In the genomic region with DNA sequence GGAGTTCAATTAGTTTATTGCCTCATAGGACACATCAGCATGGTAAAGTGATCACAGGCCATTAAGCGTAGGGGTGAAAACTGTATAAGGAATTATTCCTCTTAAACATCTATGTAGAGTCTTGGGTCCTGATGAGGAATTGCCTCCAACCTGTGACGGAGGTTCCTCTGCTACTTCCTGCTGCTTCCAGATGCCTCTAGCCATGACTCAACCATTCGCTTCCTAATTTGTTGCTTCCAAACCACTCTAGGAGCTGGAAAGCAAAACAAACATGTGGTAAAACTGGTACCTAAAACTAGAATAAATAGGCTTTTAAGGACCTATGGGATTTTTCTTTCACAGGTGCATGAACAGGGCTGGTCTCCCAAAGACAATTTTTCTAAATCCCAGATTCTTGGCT, we compare ENCODE assay signal across 17 cellular contexts.
DNase-seq lines count a peak whose midpoint lies in the region; ATAC-seq lines count a peak whose summit lies in the region.
"Had no signal": no experiment of that assay in that cellular context is flagged by ENCODE, and none has a peak within 500 bp of the region (broad histone marks: within the 10 kb centered on the region; RNA-seq: fewer than 3 reads in every experiment).

No MANE protein-coding gene starts in this region.

- H3K4me3 Mint-ChIP-seq in central memory CD8-positive, alpha-beta T cell = no peak overlapping the region
- H3K4me3 Mint-ChIP-seq in memory B cell = no peak overlapping the region
- H3K4me3 Mint-ChIP-seq: activated naive CD4-positive, alpha-beta T cell treated with anti-CD3 and anti-CD28 coated beads, Interleukin-2, amount 10 ng/mL, durations not matched to agents 7 days and 5 days; natural killer cell treated with Interleukin-12 subunit alpha and Interleukin-12 subunit beta and Interleukin-15 and Interleukin-18, amount 100 ng/mL, for 72 hours had no signal

- H3K79me2 ChIP-seq in Karpas-422 (ENCODE audit: low read length) = peaks cover 67% of the 10 kb centered on the region

- H3K27me3 Mint-ChIP-seq in central memory CD8-positive, alpha-beta T cell = no peaks in the 10 kb centered on the region
- no peaks in the 10 kb centered on the region for H3K27me3 Mint-ChIP-seq in memory B cell
- H3K27me3 Mint-ChIP-seq: activated naive CD4-positive, alpha-beta T cell treated with anti-CD3 and anti-CD28 coated beads, Interleukin-2, amount 10 ng/mL, durations not matched to agents 7 days and 5 days; natural killer cell treated with Interleukin-12 subunit alpha and Interleukin-12 subunit beta and Interleukin-15 and Interleukin-18, amount 100 ng/mL, for 72 hours had no signal

- H3K4me1 ChIP-seq in Karpas-422 (ENCODE audit: low read length) = peaks cover 54% of the 10 kb centered on the region

- peak overlapping the region; percentile 30 for H3K27ac Mint-ChIP-seq in central memory CD8-positive, alpha-beta T cell (ENCODE audit: low read depth)
- peak overlapping the region; percentile 35 for H3K27ac Mint-ChIP-seq in memory B cell
- H3K27ac Mint-ChIP-seq: natural killer cell treated with Interleukin-12 subunit alpha and Interleukin-12 subunit beta and Interleukin-15 and Interleukin-18, amount 100 ng/mL, for 72 hours had no signal

- no peak overlapping the region for H3K4me3 ChIP-seq in Karpas-422 (ENCODE audit: low read length)
- H3K4me3 ChIP-seq: cardiac muscle cell, GM23248, lung had no signal

- H3K36me3 ChIP-seq in Karpas-422 (ENCODE audit: insufficient read depth, low read length) = peaks cover 8% of the 10 kb centered on the region; the same call in 1 of the 2 replicates
- H3K36me3 ChIP-seq: cardiac muscle cell had no signal

- H3K27me3 ChIP-seq in Karpas-422 (ENCODE audit: low read length) = no peaks in the 10 kb centered on the region
- H3K27me3 ChIP-seq: cardiac muscle cell had no signal

- peak; percentile 69 for DNase-seq in DMS 273 (lab: John Stamatoyannopoulos, UW; ENCODE audit: unreplicated experiment)
- DNase-seq in Karpas-422 = no peak
- no peak for DNase-seq in central memory CD8-positive, alpha-beta T cell (ENCODE audit: low spot score in 2 of 2)
- no peak for DNase-seq in memory B cell (ENCODE audit: low spot score in 2 of 2)
- DNase-seq in HUDEP-2 (lab: John Stamatoyannopoulos, UW; ENCODE audit: unreplicated experiment in 76 of 76) = no peak
- DNase-seq in activated naive CD4-positive, alpha-beta T cell treated with Interleukin-2 at 50 U/mL for 16 hours = no peak
- no peak for DNase-seq in NCI-H146 (lab: John Stamatoyannopoulos, UW)
- DNase-seq: activated CD4-positive, alpha-beta T cell treated with anti-CD3 and anti-CD28 coated beads for 4 hours; activated naive CD4-positive, alpha-beta T cell treated with anti-CD3 and anti-CD28 coated beads, Interleukin-2, amount 10 ng/mL, durations not matched to agents 7 days and 5 days; DMS153; effector CD8-positive, alpha-beta T cell; GM23248; SHP77 treated with DMSO at 0.1 percent for 48 hours had no signal

- H3K4me1 Mint-ChIP-seq in central memory CD8-positive, alpha-beta T cell = peaks cover 36% of the 10 kb centered on the region
- H3K4me1 Mint-ChIP-seq in memory B cell = peaks cover 23% of the 10 kb centered on the region

- peaks cover 5% of the 10 kb centered on the region for H3K9me3 Mint-ChIP-seq in central memory CD8-positive, alpha-beta T cell
- H3K9me3 Mint-ChIP-seq in memory B cell = peaks cover 6% of the 10 kb centered on the region

- H3K27ac ChIP-seq in Karpas-422 (ENCODE audit: low read length) = 0 out of 2 replicates have a peak overlapping the region, but pooled peaks have one; percentile 2
- H3K27ac ChIP-seq: cardiac muscle cell, GM23248 had no signal

- H3K4me2 ChIP-seq in Karpas-422 (ENCODE audit: low read depth, low read length, poor library complexity, severe bottlenecking) = no peak overlapping the region

- ATAC-seq in central memory CD8-positive, alpha-beta T cell (replicated peaks; ENCODE audit: extremely low read depth, poor library complexity, severe bottlenecking) = no peak
- no peak for ATAC-seq in memory B cell (ENCODE audit: low read depth)
- no peak for ATAC-seq in GM18517 (IDR thresholded peaks at IDR 0.05; ENCODE audit: unreplicated experiment)
- ATAC-seq: natural killer cell treated with Interleukin-12 subunit alpha and Interleukin-12 subunit beta and Interleukin-15 and Interleukin-18, amount 100 ng/mL, for 72 hours had no signal

- H3K9me2 ChIP-seq in Karpas-422 (replicated peaks; ENCODE audit: insufficient read depth, low read length) = no peaks in the 10 kb centered on the region

- H3K9me3 ChIP-seq in Karpas-422 (ENCODE audit: low read length) = no peaks in the 10 kb centered on the region

- H2AFZ ChIP-seq in Karpas-422 (ENCODE audit: low read length) = no peak overlapping the region
- H2AFZ ChIP-seq: GM23248 had no signal

- H3K9ac ChIP-seq in Karpas-422 (ENCODE audit: low read length) = no peak overlapping the region
- H3K9ac ChIP-seq: GM23248 had no signal

- H3K36me3 Mint-ChIP-seq in central memory CD8-positive, alpha-beta T cell (ENCODE audit: insufficient read depth) = peaks cover 19% of the 10 kb centered on the region
- H3K36me3 Mint-ChIP-seq in memory B cell = peaks cover 24% of the 10 kb centered on the region

- no peaks in the 10 kb centered on the region for H4K20me1 ChIP-seq in Karpas-422 (ENCODE audit: insufficient read depth, low read depth, low read length)
